1 cellular context compared by ENCODE assay signal in genomic region chr1:223153177-223154119, GRCh38.
TF ChIP-seq lines count a peak whose summit lies in the region.

No MANE protein-coding gene starts in this region.

TF ChIP-seq in GM23338, 12 proteins besides CTCF, POLR2A, EP300 and RAD21 (continued from another document):
- TF ChIP-seq, protein P1, sequence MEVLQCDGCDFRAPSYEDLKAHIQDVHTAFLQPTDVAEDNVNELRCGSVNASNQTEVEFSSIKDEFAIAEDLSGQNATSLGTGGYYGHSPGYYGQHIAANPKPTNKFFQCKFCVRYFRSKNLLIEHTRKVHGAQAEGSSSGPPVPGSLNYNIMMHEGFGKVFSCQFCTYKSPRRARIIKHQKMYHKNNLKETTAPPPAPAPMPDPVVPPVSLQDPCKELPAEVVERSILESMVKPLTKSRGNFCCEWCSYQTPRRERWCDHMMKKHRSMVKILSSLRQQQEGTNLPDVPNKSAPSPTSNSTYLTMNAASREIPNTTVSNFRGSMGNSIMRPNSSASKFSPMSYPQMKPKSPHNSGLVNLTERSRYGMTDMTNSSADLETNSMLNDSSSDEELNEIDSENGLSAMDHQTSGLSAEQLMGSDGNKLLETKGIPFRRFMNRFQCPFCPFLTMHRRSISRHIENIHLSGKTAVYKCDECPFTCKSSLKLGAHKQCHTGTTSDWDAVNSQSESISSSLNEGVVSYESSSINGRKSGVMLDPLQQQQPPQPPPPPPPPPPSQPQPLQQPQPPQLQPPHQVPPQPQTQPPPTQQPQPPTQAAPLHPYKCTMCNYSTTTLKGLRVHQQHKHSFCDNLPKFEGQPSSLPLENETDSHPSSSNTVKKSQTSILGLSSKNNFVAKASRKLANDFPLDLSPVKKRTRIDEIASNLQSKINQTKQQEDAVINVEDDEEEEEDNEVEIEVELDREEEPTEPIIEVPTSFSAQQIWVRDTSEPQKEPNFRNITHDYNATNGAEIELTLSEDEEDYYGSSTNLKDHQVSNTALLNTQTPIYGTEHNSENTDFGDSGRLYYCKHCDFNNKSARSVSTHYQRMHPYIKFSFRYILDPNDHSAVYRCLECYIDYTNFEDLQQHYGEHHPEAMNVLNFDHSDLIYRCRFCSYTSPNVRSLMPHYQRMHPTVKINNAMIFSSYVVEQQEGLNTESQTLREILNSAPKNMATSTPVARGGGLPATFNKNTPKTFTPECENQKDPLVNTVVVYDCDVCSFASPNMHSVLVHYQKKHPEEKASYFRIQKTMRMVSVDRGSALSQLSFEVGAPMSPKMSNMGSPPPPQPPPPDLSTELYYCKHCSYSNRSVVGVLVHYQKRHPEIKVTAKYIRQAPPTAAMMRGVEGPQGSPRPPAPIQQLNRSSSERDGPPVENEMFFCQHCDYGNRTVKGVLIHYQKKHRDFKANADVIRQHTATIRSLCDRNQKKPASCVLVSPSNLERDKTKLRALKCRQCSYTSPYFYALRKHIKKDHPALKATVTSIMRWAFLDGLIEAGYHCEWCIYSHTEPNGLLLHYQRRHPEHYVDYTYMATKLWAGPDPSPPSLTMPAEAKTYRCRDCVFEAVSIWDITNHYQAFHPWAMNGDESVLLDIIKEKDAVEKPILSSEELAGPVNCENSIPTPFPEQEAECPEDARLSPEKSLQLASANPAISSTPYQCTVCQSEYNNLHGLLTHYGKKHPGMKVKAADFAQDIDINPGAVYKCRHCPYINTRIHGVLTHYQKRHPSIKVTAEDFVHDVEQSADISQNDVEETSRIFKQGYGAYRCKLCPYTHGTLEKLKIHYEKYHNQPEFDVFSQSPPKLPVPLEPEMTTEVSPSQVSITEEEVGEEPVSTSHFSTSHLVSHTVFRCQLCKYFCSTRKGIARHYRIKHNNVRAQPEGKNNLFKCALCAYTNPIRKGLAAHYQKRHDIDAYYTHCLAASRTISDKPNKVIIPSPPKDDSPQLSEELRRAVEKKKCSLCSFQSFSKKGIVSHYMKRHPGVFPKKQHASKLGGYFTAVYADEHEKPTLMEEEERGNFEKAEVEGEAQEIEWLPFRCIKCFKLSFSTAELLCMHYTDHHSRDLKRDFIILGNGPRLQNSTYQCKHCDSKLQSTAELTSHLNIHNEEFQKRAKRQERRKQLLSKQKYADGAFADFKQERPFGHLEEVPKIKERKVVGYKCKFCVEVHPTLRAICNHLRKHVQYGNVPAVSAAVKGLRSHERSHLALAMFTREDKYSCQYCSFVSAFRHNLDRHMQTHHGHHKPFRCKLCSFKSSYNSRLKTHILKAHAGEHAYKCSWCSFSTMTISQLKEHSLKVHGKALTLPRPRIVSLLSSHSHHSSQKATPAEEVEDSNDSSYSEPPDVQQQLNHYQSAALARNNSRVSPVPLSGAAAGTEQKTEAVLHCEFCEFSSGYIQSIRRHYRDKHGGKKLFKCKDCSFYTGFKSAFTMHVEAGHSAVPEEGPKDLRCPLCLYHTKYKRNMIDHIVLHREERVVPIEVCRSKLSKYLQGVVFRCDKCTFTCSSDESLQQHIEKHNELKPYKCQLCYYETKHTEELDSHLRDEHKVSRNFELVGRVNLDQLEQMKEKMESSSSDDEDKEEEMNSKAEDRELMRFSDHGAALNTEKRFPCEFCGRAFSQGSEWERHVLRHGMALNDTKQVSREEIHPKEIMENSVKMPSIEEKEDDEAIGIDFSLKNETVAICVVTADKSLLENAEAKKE (CRISPR knock-in tag; IDR thresholded peaks at IDR 0.05): no peak
- TF ChIP-seq, protein P2, sequence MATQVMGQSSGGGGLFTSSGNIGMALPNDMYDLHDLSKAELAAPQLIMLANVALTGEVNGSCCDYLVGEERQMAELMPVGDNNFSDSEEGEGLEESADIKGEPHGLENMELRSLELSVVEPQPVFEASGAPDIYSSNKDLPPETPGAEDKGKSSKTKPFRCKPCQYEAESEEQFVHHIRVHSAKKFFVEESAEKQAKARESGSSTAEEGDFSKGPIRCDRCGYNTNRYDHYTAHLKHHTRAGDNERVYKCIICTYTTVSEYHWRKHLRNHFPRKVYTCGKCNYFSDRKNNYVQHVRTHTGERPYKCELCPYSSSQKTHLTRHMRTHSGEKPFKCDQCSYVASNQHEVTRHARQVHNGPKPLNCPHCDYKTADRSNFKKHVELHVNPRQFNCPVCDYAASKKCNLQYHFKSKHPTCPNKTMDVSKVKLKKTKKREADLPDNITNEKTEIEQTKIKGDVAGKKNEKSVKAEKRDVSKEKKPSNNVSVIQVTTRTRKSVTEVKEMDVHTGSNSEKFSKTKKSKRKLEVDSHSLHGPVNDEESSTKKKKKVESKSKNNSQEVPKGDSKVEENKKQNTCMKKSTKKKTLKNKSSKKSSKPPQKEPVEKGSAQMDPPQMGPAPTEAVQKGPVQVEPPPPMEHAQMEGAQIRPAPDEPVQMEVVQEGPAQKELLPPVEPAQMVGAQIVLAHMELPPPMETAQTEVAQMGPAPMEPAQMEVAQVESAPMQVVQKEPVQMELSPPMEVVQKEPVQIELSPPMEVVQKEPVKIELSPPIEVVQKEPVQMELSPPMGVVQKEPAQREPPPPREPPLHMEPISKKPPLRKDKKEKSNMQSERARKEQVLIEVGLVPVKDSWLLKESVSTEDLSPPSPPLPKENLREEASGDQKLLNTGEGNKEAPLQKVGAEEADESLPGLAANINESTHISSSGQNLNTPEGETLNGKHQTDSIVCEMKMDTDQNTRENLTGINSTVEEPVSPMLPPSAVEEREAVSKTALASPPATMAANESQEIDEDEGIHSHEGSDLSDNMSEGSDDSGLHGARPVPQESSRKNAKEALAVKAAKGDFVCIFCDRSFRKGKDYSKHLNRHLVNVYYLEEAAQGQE (IDR thresholded peaks at IDR 0.05; ENCODE audit: unreplicated experiment): peak; percentile 44
- no peak for TF ChIP-seq ZNF331 (CRISPR knock-in tag; IDR thresholded peaks at IDR 0.05; ENCODE audit: low read depth)
- TF ChIP-seq, protein P3, sequence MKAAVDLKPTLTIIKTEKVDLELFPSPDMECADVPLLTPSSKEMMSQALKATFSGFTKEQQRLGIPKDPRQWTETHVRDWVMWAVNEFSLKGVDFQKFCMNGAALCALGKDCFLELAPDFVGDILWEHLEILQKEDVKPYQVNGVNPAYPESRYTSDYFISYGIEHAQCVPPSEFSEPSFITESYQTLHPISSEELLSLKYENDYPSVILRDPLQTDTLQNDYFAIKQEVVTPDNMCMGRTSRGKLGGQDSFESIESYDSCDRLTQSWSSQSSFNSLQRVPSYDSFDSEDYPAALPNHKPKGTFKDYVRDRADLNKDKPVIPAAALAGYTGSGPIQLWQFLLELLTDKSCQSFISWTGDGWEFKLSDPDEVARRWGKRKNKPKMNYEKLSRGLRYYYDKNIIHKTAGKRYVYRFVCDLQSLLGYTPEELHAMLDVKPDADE (IDR thresholded peaks at IDR 0.05): no peak
